8 cellular contexts compared by ENCODE assay signal in the genomic region with DNA sequence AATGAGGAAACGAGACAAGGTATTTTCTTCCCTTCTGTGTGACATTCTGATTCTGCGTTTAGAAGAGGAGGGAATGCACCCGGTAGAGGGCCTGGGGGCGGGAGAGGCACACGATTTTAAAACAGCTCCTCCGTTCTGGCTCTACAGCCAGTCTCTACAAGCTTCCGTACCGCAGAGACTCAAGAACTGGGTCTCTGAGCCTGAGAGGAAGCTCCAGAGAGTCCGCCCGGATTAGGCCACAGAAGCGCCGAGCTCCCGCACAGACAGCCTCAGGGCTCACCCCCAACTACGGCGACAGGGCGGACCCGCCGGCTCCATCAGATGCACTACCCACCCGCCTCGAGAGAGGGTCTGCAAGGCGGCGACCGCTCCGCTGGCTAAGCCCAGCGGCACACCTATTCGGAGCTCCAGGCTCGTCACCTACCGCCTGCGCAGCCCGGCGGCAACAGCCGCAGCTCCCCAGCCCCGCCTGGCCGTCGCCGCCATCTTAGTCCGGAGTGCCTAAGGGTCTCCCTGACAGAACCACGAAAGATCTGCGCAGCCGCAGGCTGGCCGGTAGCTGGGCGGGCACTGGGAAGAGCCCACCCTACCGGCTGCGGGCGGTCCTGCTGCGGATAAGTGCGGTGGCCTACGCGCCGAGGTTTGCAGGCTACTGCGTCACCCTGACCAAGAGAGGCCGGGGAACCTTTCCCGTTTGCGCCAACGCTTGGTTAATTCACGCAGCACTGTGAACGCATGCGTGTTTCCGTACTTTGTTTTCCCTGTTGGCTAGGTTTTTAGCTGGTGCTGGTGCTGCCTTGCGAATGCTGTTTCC. TPM values are rescaled to one million over a fixed set of nuclear protein-coding genes. Genes with fewer than 3 reads are reported as not detected.
A peak's percentile ranks its signal among the peaks of the same experiment; 100 is the strongest.
DNase-seq lines count a peak whose midpoint lies in the region; ATAC-seq and TF ChIP-seq lines count a peak whose summit lies in the region.

A gene (minus strand): TSS at position 499 of the 814 bp plus-strand sequence. CDS start 13 bp downstream, at position 486.

- peak; percentile 91 for TF ChIP-seq POLR2A in NB4 (IDR thresholded peaks at IDR 0.05; ENCODE audit: extremely low read depth, insufficient read length)
- TF ChIP-seq POLR2A in gastroesophageal sphincter (IDR thresholded peaks at IDR 0.05) = peak; percentile 64 to 77
- peak; percentile 40 to 75 for TF ChIP-seq POLR2A in suprapubic skin (IDR thresholded peaks at IDR 0.05)

- H3K4me1 Mint-ChIP-seq in HFFc6 (ENCODE audit: low read depth) = peaks cover 26% of the 10 kb centered on the region
- H3K4me1 Mint-ChIP-seq in activated naive CD4-positive, alpha-beta T cell treated with anti-CD3 and anti-CD28 coated beads, Interleukin-2, amount 10 ng/mL, durations not matched to agents 7 days and 5 days = peaks cover 32% of the 10 kb centered on the region

- CTCF ChIA-PET in activated naive CD4-positive, alpha-beta T cell treated with anti-CD3 and anti-CD28 coated beads, Interleukin-2, amount 10 ng/mL, durations not matched to agents 7 days and 5 days (lab: Charles Lee) = interaction anchor here (0.7 to 2.3 kb wide), 12 partner anchors 17 to 277 kb away, joined by 3 to 14 read pairs (median 4); a partner anchor contains a TSS

- no peaks in the 10 kb centered on the region; the same call in 1 of the 2 replicates for H3K27me3 Mint-ChIP-seq in HFFc6 (ENCODE audit: insufficient read depth)
- H3K27me3 Mint-ChIP-seq in activated naive CD4-positive, alpha-beta T cell treated with anti-CD3 and anti-CD28 coated beads, Interleukin-2, amount 10 ng/mL, durations not matched to agents 7 days and 5 days = no peaks in the 10 kb centered on the region

- H3K9me3 ChIP-seq in SK-N-MC (ENCODE audit: low read depth, low read length) (no peaks in the 10 kb centered on the region), gastroesophageal sphincter (no peaks in the 10 kb centered on the region), suprapubic skin (no peaks in the 10 kb centered on the region)

- H3K4me1 ChIP-seq in gastroesophageal sphincter (peaks cover 0 to 37% (median 10%) of the 10 kb centered on the region in 3 donors), suprapubic skin (peaks cover 26% of the 10 kb centered on the region)

- peak within 1 kb of the TSS; percentile 98 for H3K27ac Mint-ChIP-seq in HFFc6
- H3K27ac Mint-ChIP-seq in activated naive CD4-positive, alpha-beta T cell treated with anti-CD3 and anti-CD28 coated beads, Interleukin-2, amount 10 ng/mL, durations not matched to agents 7 days and 5 days = peak within 1 kb of the TSS; percentile 99

- H3K36me3 Mint-ChIP-seq in HFFc6 (ENCODE audit: low read depth) = peaks cover 15% of the 10 kb centered on the region
- peaks cover 17% of the 10 kb centered on the region for H3K36me3 Mint-ChIP-seq in activated naive CD4-positive, alpha-beta T cell treated with anti-CD3 and anti-CD28 coated beads, Interleukin-2, amount 10 ng/mL, durations not matched to agents 7 days and 5 days

- peak within 1 kb of the TSS; percentile 79 for H3K4me3 ChIP-seq in GM08714 (ENCODE audit: low read length)
- H3K4me3 ChIP-seq in NB4 (ENCODE audit: low read depth, low read length) = peak within 1 kb of the TSS; percentile 91
- H3K4me3 ChIP-seq in SK-N-MC = peak within 1 kb of the TSS; percentile 89
- H3K4me3 ChIP-seq in gastroesophageal sphincter = peak within 1 kb of the TSS; percentile 63 to 67
- peak within 1 kb of the TSS; percentile 91 for H3K4me3 ChIP-seq in suprapubic skin

- peaks cover 8% of the 10 kb centered on the region for H3K9me3 Mint-ChIP-seq in HFFc6
- peaks cover 11% of the 10 kb centered on the region for H3K9me3 Mint-ChIP-seq in activated naive CD4-positive, alpha-beta T cell treated with anti-CD3 and anti-CD28 coated beads, Interleukin-2, amount 10 ng/mL, durations not matched to agents 7 days and 5 days

- H3K27me3 ChIP-seq in gastroesophageal sphincter (no peaks in the 10 kb centered on the region), suprapubic skin (no peaks in the 10 kb centered on the region)

- 0% methylated on average over 7 to 32 of the region's 60 CpGs for WGBS in gastroesophageal sphincter (ENCODE audit: low coverage in 1 of 2), 2 donors
- WGBS in suprapubic skin = under 1% methylated on average over 24 of the region's 60 CpGs

- peak within 1 kb of the TSS; percentile 87 for H3K9ac ChIP-seq in SK-N-MC (ENCODE audit: insufficient read length)

- DNase-seq in HFFc6 = peak; percentile 94
- DNase-seq in NB4 (ENCODE audit: low read depth) = peak; percentile 99
- DNase-seq in SK-N-MC (ENCODE audit: low read depth, low spot score) = peak; percentile 37
- DNase-seq in activated naive CD4-positive, alpha-beta T cell treated with anti-CD3 and anti-CD28 coated beads, Interleukin-2, amount 10 ng/mL, durations not matched to agents 7 days and 5 days = peak; percentile 88
- DNase-seq in nucleus accumbens (lab: John Stamatoyannopoulos, UW) = peak; percentile 64 to 95 (median 90)
- DNase-seq in suprapubic skin (ENCODE audit: low spot score in 2 of 2) = peak; percentile 95

- peak within 1 kb of the TSS; percentile 99 for H3K4me3 Mint-ChIP-seq in HFFc6
- peak within 1 kb of the TSS; percentile 95 for H3K4me3 Mint-ChIP-seq in activated naive CD4-positive, alpha-beta T cell treated with anti-CD3 and anti-CD28 coated beads, Interleukin-2, amount 10 ng/mL, durations not matched to agents 7 days and 5 days

- ATAC-seq in gastroesophageal sphincter = peak; percentile 99

- H3K36me3 ChIP-seq in SK-N-MC (ENCODE audit: insufficient read depth, low read length) = no peaks in the 10 kb centered on the region
- H3K36me3 ChIP-seq in gastroesophageal sphincter = no peaks in the 10 kb centered on the region
- no peaks in the 10 kb centered on the region for H3K36me3 ChIP-seq in suprapubic skin

- TF ChIP-seq CTCF in HFFc6 (IDR thresholded peaks at IDR 0.05) (peak; percentile 81), NB4 (IDR thresholded peaks at IDR 0.05; ENCODE audit: low read depth, low read length) (peak; percentile 55), gastroesophageal sphincter (IDR thresholded peaks at IDR 0.05) (peak; percentile 55 to 87 (median 76)), suprapubic skin (IDR thresholded peaks at IDR 0.05) (peak; percentile 59 to 71)

- peak within 1 kb of the TSS; percentile 81 for H3K27ac ChIP-seq in SK-N-MC
- H3K27ac ChIP-seq in gastroesophageal sphincter = peak within 1 kb of the TSS; percentile 91 to 99 (median 96)
- H3K27ac ChIP-seq in suprapubic skin = peak within 1 kb of the TSS; percentile 99

- TF ChIP-seq EP300 in gastroesophageal sphincter (IDR thresholded peaks at IDR 0.05) (no peak), suprapubic skin (IDR thresholded peaks at IDR 0.05) (no peak)

RNA-seq across cellular contexts. Expression of the gene that starts here (rescaled TPM):
- 10 to 100 TPM; 60.8 to 76.4 (median 71.6) TPM for total RNA-seq in HFFc6 (2021; fragmentation: NEBNext Ultra II Directional; extraction: Animal tissue kit (Norgen Biotek cat#: 25700))
- 10 to 100 TPM; 58.9 to 77.2 (median 62.2) TPM for total RNA-seq in gastroesophageal sphincter
- 10 to 100 TPM; 18.0 to 27.8 (median 22.8) TPM for total RNA-seq in suprapubic skin

Comparison
In these comparisons a context has a peak if more than half of its experiments do, and no peak if none do; other contexts are left out.
1. Peak in every context shown above with its lines: DNase-seq, ATAC-seq, H3K4me3 ChIP-seq and H3K27ac ChIP-seq.
2. DNase-seq: peak in every context shown above with its lines; median percentile 99 in NB4; 95 in suprapubic skin; 94 in HFFc6; 90 in nucleus accumbens; 88 in activated naive CD4-positive, alpha-beta T cell treated with anti-CD3 and anti-CD28 coated beads, Interleukin-2, amount 10 ng/mL, durations not matched to agents 7 days and 5 days; 37 in SK-N-MC.